1 cellular context compared by ENCODE assay signal in genomic region chr2:150020937-150021673, GRCh38.
TF ChIP-seq lines count a peak whose summit lies in the region.

No MANE protein-coding gene starts in this region.

TF ChIP-seq in SK-N-SH treated with all-trans-retinoic acid at 6 μM for 48 hours, 23 proteins besides CTCF, POLR2A, EP300 and RAD21 (continued from another document):
- TF ChIP-seq, protein P1, sequence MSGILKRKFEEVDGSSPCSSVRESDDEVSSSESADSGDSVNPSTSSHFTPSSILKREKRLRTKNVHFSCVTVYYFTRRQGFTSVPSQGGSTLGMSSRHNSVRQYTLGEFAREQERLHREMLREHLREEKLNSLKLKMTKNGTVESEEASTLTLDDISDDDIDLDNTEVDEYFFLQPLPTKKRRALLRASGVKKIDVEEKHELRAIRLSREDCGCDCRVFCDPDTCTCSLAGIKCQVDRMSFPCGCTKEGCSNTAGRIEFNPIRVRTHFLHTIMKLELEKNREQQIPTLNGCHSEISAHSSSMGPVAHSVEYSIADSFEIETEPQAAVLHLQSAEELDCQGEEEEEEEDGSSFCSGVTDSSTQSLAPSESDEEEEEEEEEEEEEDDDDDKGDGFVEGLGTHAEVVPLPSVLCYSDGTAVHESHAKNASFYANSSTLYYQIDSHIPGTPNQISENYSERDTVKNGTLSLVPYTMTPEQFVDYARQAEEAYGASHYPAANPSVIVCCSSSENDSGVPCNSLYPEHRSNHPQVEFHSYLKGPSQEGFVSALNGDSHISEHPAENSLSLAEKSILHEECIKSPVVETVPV (CRISPR knock-in tag; IDR thresholded peaks at IDR 0.05): no peak
- no peak for TF ChIP-seq ESRRG (CRISPR knock-in tag; IDR thresholded peaks at IDR 0.05)
